ENCODE assay signal across 8 cellular contexts in genomic region chr2:171893196-171893823, GRCh38. TPM values are rescaled to one million over a fixed set of nuclear protein-coding genes. Genes with fewer than 3 reads are reported as not detected.
DNase-seq lines count a peak whose midpoint lies in the region; ATAC-seq and TF ChIP-seq lines count a peak whose summit lies in the region.

No MANE protein-coding gene starts in this region.

- H3K9me3 ChIP-seq in right cardiac atrium (ENCODE audit: control insufficient read depth, low read length), result no peaks in the 10 kb centered on the region
- H3K9me3 ChIP-seq in skeletal muscle satellite cell (replicated peaks; ENCODE audit: low read length), result no peaks in the 10 kb centered on the region

- peak overlapping the region; percentile 90 for H3K4me2 ChIP-seq in skeletal muscle satellite cell (ENCODE audit: low read length)

- 0 out of 2 replicates have a peak, but pooled peaks cover 6% of the 10 kb centered on the region for H3K36me3 Mint-ChIP-seq in HFFc6 (ENCODE audit: low read depth)
- peaks cover 23% of the 10 kb centered on the region for H3K36me3 Mint-ChIP-seq in activated B cell treated with CpG ODN at 0.5 μM for 24 hours (ENCODE audit: low read depth)

- peak overlapping the region; percentile 60 for H3K27ac Mint-ChIP-seq in HFFc6
- H3K27ac Mint-ChIP-seq in activated B cell treated with CpG ODN at 0.5 μM for 24 hours, result peak overlapping the region; percentile 85

- peak overlapping the region; percentile 93 for H3K27ac ChIP-seq in right cardiac atrium (ENCODE audit: low read length)

- intact Hi-C loops in activated B cell treated with CpG ODN at 0.5 μM for 24 hours (cut with micrococcal nuclease), result loop anchor here (10.0 kb wide), 1 partner anchor 729 kb away; the partner anchor contains the start of gene TLK1
- intact Hi-C loops in right cardiac atrium (cut with DNase I), result no loop called here

- TF ChIP-seq CTCF in HFFc6 (IDR thresholded peaks at IDR 0.05) (no peak), activated B cell treated with CpG ODN at 0.5 μM for 24 hours (IDR thresholded peaks at IDR 0.05) (no peak)

- peaks cover 43% of the 10 kb centered on the region for H3K4me1 Mint-ChIP-seq in HFFc6 (ENCODE audit: low read depth)
- peaks cover 25% of the 10 kb centered on the region for H3K4me1 Mint-ChIP-seq in activated B cell treated with CpG ODN at 0.5 μM for 24 hours

- H3K36me3 ChIP-seq in skeletal muscle satellite cell (ENCODE audit: insufficient read depth, low read length), result peaks cover 3% of the 10 kb centered on the region

- CTCF ChIA-PET in activated B cell treated with CpG ODN at 0.5 μM for 24 hours (lab: Charles Lee), result no interaction called here

- no peak for ATAC-seq in activated B cell treated with CpG ODN at 0.5 μM for 24 hours (ENCODE audit: low read depth)
- peak in 1 of 2 donors; percentile 33 for ATAC-seq in right cardiac atrium
- no peak for ATAC-seq in GM21529 (IDR thresholded peaks at IDR 0.05; ENCODE audit: unreplicated experiment)
- no peak for ATAC-seq in GM18867 (IDR thresholded peaks at IDR 0.05; ENCODE audit: unreplicated experiment)

- H3K9ac ChIP-seq in skeletal muscle satellite cell (ENCODE audit: low read depth, low read length), result peak overlapping the region; percentile 84

- peaks cover 4% of the 10 kb centered on the region for H3K4me1 ChIP-seq in right cardiac atrium (ENCODE audit: control insufficient read depth, insufficient read depth, low read length)
- peaks cover 9% of the 10 kb centered on the region for H3K4me1 ChIP-seq in skeletal muscle satellite cell (ENCODE audit: control insufficient read depth, insufficient read depth, low read length)

- peak; percentile 5 for DNase-seq in AG08395 (ENCODE audit: low spot score)
- DNase-seq in HFFc6, result no peak
- DNase-seq in activated B cell treated with CpG ODN at 0.5 μM for 24 hours, result no peak
- no peak for DNase-seq in right cardiac atrium
- no peak for DNase-seq in epidermal melanocyte (ENCODE audit: insufficient read length, low spot score)

- peak overlapping the region; percentile 96 for H3K4me3 ChIP-seq in right cardiac atrium (ENCODE audit: low read length)
- peak overlapping the region; percentile 90 for H3K4me3 ChIP-seq in skeletal muscle satellite cell (ENCODE audit: low read length)

- H3K4me3 Mint-ChIP-seq in HFFc6, result peak overlapping the region; percentile 94
- peak overlapping the region; percentile 98 for H3K4me3 Mint-ChIP-seq in activated B cell treated with CpG ODN at 0.5 μM for 24 hours

- WGBS in right cardiac atrium, result 28% methylated on average over 7 of the region's 7 CpGs

- POLR2A ChIA-PET in activated B cell treated with CpG ODN at 0.5 μM for 24 hours (lab: Charles Lee), result interaction anchor here (0.6 to 1.9 kb wide), 5 partner anchors 10 to 107 kb away, joined by 3 to 23 read pairs (median 8); partner anchors contain the start of genes HAT1 and METAP1D

- no peaks in the 10 kb centered on the region for H3K27me3 Mint-ChIP-seq in HFFc6 (ENCODE audit: insufficient read depth)
- no peaks in the 10 kb centered on the region for H3K27me3 Mint-ChIP-seq in activated B cell treated with CpG ODN at 0.5 μM for 24 hours

- H3K27me3 ChIP-seq in right cardiac atrium (ENCODE audit: control insufficient read depth, insufficient read depth), result no peaks in the 10 kb centered on the region
- no peaks in the 10 kb centered on the region for H3K27me3 ChIP-seq in skeletal muscle satellite cell (ENCODE audit: control insufficient read depth, insufficient read depth, low read length)

- H3K9me3 Mint-ChIP-seq in HFFc6 (no peaks in the 10 kb centered on the region), activated B cell treated with CpG ODN at 0.5 μM for 24 hours (no peaks in the 10 kb centered on the region)

RNA-seq across cellular contexts. Expression of gene SLC25A12, which starts 0.7 kb away (rescaled TPM):
- total RNA-seq in HFFc6 (2021; fragmentation: NEBNext Ultra II Directional; extraction: Animal tissue kit (Norgen Biotek cat#: 25700)), result 10 to 100 TPM; 16.8 to 20.9 (median 19.4) TPM
- total RNA-seq in activated B cell treated with CpG ODN at 0.5 μM for 24 hours (18.8 and 22.2 TPM in 2 replicates), right cardiac atrium (100 to 1,000 TPM in 2 of 4 donors, 10 to 100 TPM in 2; 94.1 to 122 (median 102) TPM)
- polyA plus RNA-seq in right cardiac atrium, result 74.2 TPM
- total RNA-seq in skeletal muscle satellite cell (2012; rRNA removed), result 17.7 and 21.6 TPM in 2 replicates

RNA-seq across cellular contexts. Expression of gene HAT1, which starts 29.0 kb away (rescaled TPM):
- total RNA-seq in HFFc6 (2021; fragmentation: NEBNext Ultra II Directional; extraction: Animal tissue kit (Norgen Biotek cat#: 25700)), result 10 to 100 TPM; 40.3 to 65.1 (median 61.3) TPM
- total RNA-seq in activated B cell treated with CpG ODN at 0.5 μM for 24 hours, result 35.9 and 36.2 TPM in 2 replicates
- 10 to 100 TPM; 29.1 to 35.0 (median 33.2) TPM for total RNA-seq in right cardiac atrium
- polyA plus RNA-seq in right cardiac atrium, result 27.6 TPM
- 43.6 and 51.1 TPM in 2 replicates for total RNA-seq in skeletal muscle satellite cell (2012; rRNA removed)
